1 cellular context compared by ENCODE assay signal in genomic region chr3:17742092-17742836, GRCh38.
TF ChIP-seq lines count a peak whose summit lies in the region.

TBC1D5 (minus strand) TSS chr3:17742631; CDS start chr3:17508570, 234,061 bp downstream.

TF ChIP-seq in HepG2, 621 proteins besides CTCF, POLR2A, EP300 and RAD21 (continued from another document and continues in another):
- peak; percentile 44; the same call in 1 of the 2 replicates for TF ChIP-seq LBX2 (CRISPR knock-in tag; IDR thresholded peaks at IDR 0.05; ENCODE audit: borderline replicate concordance)
- peak; percentile 86 for TF ChIP-seq ZXDC (CRISPR knock-in tag; IDR thresholded peaks at IDR 0.05)
- peak; percentile 51 for TF ChIP-seq XRCC5 (optimal IDR thresholded peaks at IDR 0.05; ENCODE audit: low read length)
- TF ChIP-seq ZNF790 (CRISPR knock-in tag; IDR thresholded peaks at IDR 0.05; ENCODE audit: borderline replicate concordance), result peak; percentile 98; the same call in 1 of the 2 replicates
- TF ChIP-seq ZNF24 (IDR thresholded peaks at IDR 0.05), result peak; percentile 11; the same call in 1 of the 2 replicates
- TF ChIP-seq ZNF883 (CRISPR knock-in tag; IDR thresholded peaks at IDR 0.05; ENCODE audit: not compliant biosample characterization), result no peak
- TF ChIP-seq EHMT2 (IDR thresholded peaks at IDR 0.05; ENCODE audit: borderline replicate concordance, low read depth, low read length), result no peak
- TF ChIP-seq TSC22D2 (CRISPR knock-in tag; IDR thresholded peaks at IDR 0.05; ENCODE audit: borderline replicate concordance), result no peak
- 0 out of 2 replicates have a peak, but pooled peaks have one; percentile 20 for TF ChIP-seq ZNF572 (CRISPR knock-in tag; IDR thresholded peaks at IDR 0.05)
- TF ChIP-seq ZNF75D (CRISPR knock-in tag; IDR thresholded peaks at IDR 0.05; ENCODE audit: borderline replicate concordance), result peak; percentile 69; the same call in 1 of the 2 replicates
- TF ChIP-seq ZFP82 (CRISPR knock-in tag; IDR thresholded peaks at IDR 0.05; ENCODE audit: borderline replicate concordance), result peak; percentile 89; the same call in 1 of the 2 replicates
- peak; percentile 82; the same call in 1 of the 2 replicates for TF ChIP-seq ELF4 (CRISPR knock-in tag; IDR thresholded peaks at IDR 0.05; ENCODE audit: borderline replicate concordance)
- TF ChIP-seq MIER2 (CRISPR knock-in tag; IDR thresholded peaks at IDR 0.05), result no peak
- peak; percentile 44; the same call in 1 of the 2 replicates for TF ChIP-seq ZNF281 (CRISPR knock-in tag; IDR thresholded peaks at IDR 0.05; ENCODE audit: borderline replicate concordance)
- TF ChIP-seq POGK (CRISPR knock-in tag; conservative IDR thresholded peaks at IDR 0.05), result peak; percentile 64
- no peak for TF ChIP-seq PBX2 (CRISPR knock-in tag; IDR thresholded peaks at IDR 0.05)
- peak; percentile 95 for TF ChIP-seq CHD2 (IDR thresholded peaks at IDR 0.05; ENCODE audit: low read depth, low read length)
- no peak for TF ChIP-seq ZBTB39 (CRISPR knock-in tag; IDR thresholded peaks at IDR 0.05)
- peak; percentile 91 for TF ChIP-seq ZFP36L1 (CRISPR knock-in tag; IDR thresholded peaks at IDR 0.05)
- peak; percentile 58; the same call in 1 of the 2 replicates for TF ChIP-seq ZNF784 (CRISPR knock-in tag; IDR thresholded peaks at IDR 0.05; ENCODE audit: borderline replicate concordance)
- no peak; the same call in 1 of the 2 replicates for TF ChIP-seq PAX8 (CRISPR knock-in tag; IDR thresholded peaks at IDR 0.05; ENCODE audit: borderline replicate concordance)
- TF ChIP-seq REL (CRISPR knock-in tag; conservative IDR thresholded peaks at IDR 0.05), result 0 out of 2 replicates have a peak, but pooled peaks have one; percentile 73
- no peak for TF ChIP-seq ZBTB1 (CRISPR knock-in tag; IDR thresholded peaks at IDR 0.05; ENCODE audit: borderline replicate concordance)
- 0 out of 2 replicates have a peak, but pooled peaks have one; percentile 11 for TF ChIP-seq KDM3A (CRISPR knock-in tag; IDR thresholded peaks at IDR 0.05; ENCODE audit: low read depth)
- TF ChIP-seq SALL1 (CRISPR knock-in tag; IDR thresholded peaks at IDR 0.05), result peak; percentile 59
- peak; percentile 90 for TF ChIP-seq ZNF670 (CRISPR knock-in tag; IDR thresholded peaks at IDR 0.05; ENCODE audit: borderline replicate concordance)
- 0 out of 2 replicates have a peak, but pooled peaks have one; percentile 56 for TF ChIP-seq ZNF232 (CRISPR knock-in tag; IDR thresholded peaks at IDR 0.05; ENCODE audit: borderline replicate concordance)
- peak; percentile 65; the same call in 1 of the 2 replicates for TF ChIP-seq GFI1 (CRISPR knock-in tag; IDR thresholded peaks at IDR 0.05; ENCODE audit: borderline replicate concordance)
- 0 out of 4 replicates have a peak, but pooled peaks of 1 of the 2 experiments have one; percentile 51 for TF ChIP-seq ATF4 (CRISPR knock-in tag; IDR thresholded peaks at IDR 0.05)
- TF ChIP-seq U2AF1 (optimal IDR thresholded peaks at IDR 0.05; ENCODE audit: low read depth, low read length), result peak; percentile 54
- 0 out of 2 replicates have a peak, but pooled peaks have one; percentile 36 for TF ChIP-seq ETV6 (CRISPR knock-in tag; conservative IDR thresholded peaks at IDR 0.05)
- TF ChIP-seq GTF3A (CRISPR knock-in tag; conservative IDR thresholded peaks at IDR 0.05), result 0 out of 2 replicates have a peak, but pooled peaks have one; percentile 3
- no peak for TF ChIP-seq AKNA (CRISPR knock-in tag; IDR thresholded peaks at IDR 0.05; ENCODE audit: borderline replicate concordance)
- peak; percentile 31 for TF ChIP-seq BCL3 (CRISPR knock-in tag; IDR thresholded peaks at IDR 0.05)
